ENCODE assay signal across 16 cellular contexts in the genomic region with DNA sequence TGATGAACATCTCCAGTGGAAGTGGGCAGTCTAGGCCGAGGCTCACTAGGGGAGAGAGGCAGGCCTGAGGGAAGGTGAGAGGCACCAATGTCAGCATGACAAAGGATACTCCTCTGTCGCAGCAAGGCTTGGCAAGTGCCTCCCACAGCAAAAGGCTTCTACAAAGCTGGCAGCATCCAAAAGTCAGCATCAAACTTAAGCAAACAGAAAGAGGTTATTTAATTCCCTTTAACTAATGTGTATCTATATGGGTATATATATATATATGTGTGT. TPM values are rescaled to one million over a fixed set of nuclear protein-coding genes. Genes with fewer than 3 reads are reported as not detected.
DNase-seq lines count a peak whose midpoint lies in the region; ATAC-seq, FAIRE-seq and TF ChIP-seq lines count a peak whose summit lies in the region.
"Had no signal": no experiment of that assay in that cellular context is flagged by ENCODE, and none has a peak within 500 bp of the region (broad histone marks: within the 10 kb centered on the region; RNA-seq: fewer than 3 reads in every experiment).

No MANE protein-coding gene starts in this region.

- no peak overlapping the region for H3K4me3 ChIP-seq in SK-N-SH (ENCODE audit: low read depth in 2 of 2, low read length in 1 of 2)
- no peak overlapping the region for H3K4me3 ChIP-seq in RWPE2 (ENCODE audit: severe bottlenecking)
- no peak overlapping the region for H3K4me3 ChIP-seq in esophagus (ENCODE audit: low read depth in 1 of 2, low read length in 2 of 2)
- H3K4me3 ChIP-seq in thoracic aorta = no peak overlapping the region
- H3K4me3 ChIP-seq: BLaER1, K562 had no signal

- CTCF ChIA-PET in SK-N-SH (lab: Yijun Ruan, JAX) = interaction anchor here (1.6 kb wide), 1 partner anchor 100 kb away, joined by 5 read pairs; no protein-coding TSS in a partner anchor

- no peaks in the 10 kb centered on the region for H3K79me2 ChIP-seq in SK-N-SH (ENCODE audit: insufficient read depth)

- ATAC-seq in SK-N-SH treated with all-trans-retinoic acid at 6 μM for 48 hours (peak; percentile 9; the same call in 2 of the 3 replicates), RWPE2 (ENCODE audit: low read depth) (no peak), thoracic aorta (ENCODE audit: insufficient number of reproducible peaks, low FRiP score, low read depth) (no peak), HG03460 (IDR thresholded peaks at IDR 0.05; ENCODE audit: unreplicated experiment) (no peak)
- ATAC-seq: K562 had no signal

- no peaks in the 10 kb centered on the region for H4K20me1 ChIP-seq in SK-N-SH (ENCODE audit: insufficient read depth)
- H4K20me1 ChIP-seq: BLaER1 had no signal

- POLR2A ChIA-PET in SK-N-SH (lab: Yijun Ruan, JAX) = no interaction called here

- TF ChIP-seq EP300 in SK-N-SH (IDR thresholded peaks at IDR 0.05; ENCODE audit: borderline replicate concordance in 1 of 2, low read depth in 1 of 2, low read length in 1 of 2) = no peak

- FAIRE-seq in urothelium cell line (lab: Jason Lieb, UNC) = no peak
- FAIRE-seq: HTR-8/SVneo, K562 had no signal

- H3K9me2 ChIP-seq in SK-N-SH = no peaks in the 10 kb centered on the region

- TF ChIP-seq RAD21 in SK-N-SH (IDR thresholded peaks at IDR 0.05; ENCODE audit: low read length) = no peak

- H3K9me3 ChIP-seq in SK-N-SH (no peaks in the 10 kb centered on the region), RWPE2 (ENCODE audit: severe bottlenecking) (no peaks in the 10 kb centered on the region), esophagus (ENCODE audit: control insufficient read depth in 2 of 2, insufficient read depth in 1 of 2, low read depth in 1 of 2, low read length in 1 of 2) (no peaks in the 10 kb centered on the region), thoracic aorta (no peaks in the 10 kb centered on the region)
- H3K9me3 ChIP-seq: BLaER1 had no signal

- 65% methylated on average over 2 of the region's 2 CpGs for WGBS in SK-N-SH (ENCODE audit: low lambda C conversion rate)
- WGBS in esophagus, 2 donors = 38 to 70% methylated on average over 2 of the region's 2 CpGs

- TF ChIP-seq CTCF in SK-N-SH (IDR thresholded peaks at IDR 0.05) (no peak), RWPE2 (IDR thresholded peaks at IDR 0.05; ENCODE audit: poor library complexity, severe bottlenecking) (no peak), thoracic aorta (IDR thresholded peaks at IDR 0.05) (no peak)

- DNase-seq in SK-N-SH = no peak
- DNase-seq in RWPE2 (ENCODE audit: low spot score) = no peak
- DNase-seq in thoracic aorta (ENCODE audit: low spot score) = no peak
- no peak for DNase-seq in GOT3 (lab: John Stamatoyannopoulos, UW)
- DNase-seq in urothelium cell line (ENCODE audit: low spot score) = no peak
- DNase-seq: DMS153, HCEC 1CT, NCI-H1092 treated with DMSO at 0.1 percent for 48 hours, NCI-H187 had no signal

- H3F3A ChIP-seq in SK-N-SH (replicated peaks; ENCODE audit: insufficient read depth) = peaks cover 12% of the 10 kb centered on the region

- H3K27ac ChIP-seq in SK-N-SH (ENCODE audit: low read depth in 2 of 2, low read length in 1 of 2) (peak overlapping the region in 1 of 2 experiments; percentile 40; a peak in 1 of 4 replicates), RWPE2 (ENCODE audit: poor library complexity, severe bottlenecking) (peak overlapping the region; percentile 47), esophagus (ENCODE audit: low read depth in 2 of 2, low read length in 1 of 2) (peak overlapping the region; percentile 49 to 62), thoracic aorta (peak overlapping the region; percentile 56 to 77)
- H3K27ac ChIP-seq: 22Rv1, BLaER1 had no signal

- no peak overlapping the region for H2AFZ ChIP-seq in SK-N-SH (ENCODE audit: low read depth)

- peaks cover 3 to 14% of the 10 kb centered on the region in 2 experiments; a peak in 3 of 4 replicates for H3K4me1 ChIP-seq in SK-N-SH (ENCODE audit: control insufficient read depth in 1 of 2, insufficient read depth in 2 of 2, low read depth in 1 of 2, low read length in 1 of 2)
- H3K4me1 ChIP-seq in RWPE2 (ENCODE audit: insufficient read depth, poor library complexity, severe bottlenecking) = peaks cover 39% of the 10 kb centered on the region
- H3K4me1 ChIP-seq in esophagus (ENCODE audit: control insufficient read depth in 2 of 2, insufficient read depth in 2 of 2, low read length in 1 of 2) = peaks cover 7 to 10% of the 10 kb centered on the region in 2 donors
- H3K4me1 ChIP-seq in thoracic aorta (ENCODE audit: control insufficient read depth in 1 of 2, low read depth in 2 of 2) = peaks cover 29 to 30% of the 10 kb centered on the region in 2 donors

- H3K27me3 ChIP-seq in SK-N-SH (ENCODE audit: insufficient read depth) = no peaks in the 10 kb centered on the region
- no peaks in the 10 kb centered on the region for H3K27me3 ChIP-seq in RWPE2 (ENCODE audit: insufficient read depth, poor library complexity, severe bottlenecking)
- no peaks in the 10 kb centered on the region for H3K27me3 ChIP-seq in esophagus (ENCODE audit: control insufficient read depth in 1 of 2, insufficient read depth in 2 of 2, low read length in 2 of 2)
- no peaks in the 10 kb centered on the region for H3K27me3 ChIP-seq in thoracic aorta (replicated peaks; ENCODE audit: insufficient read depth)
- H3K27me3 ChIP-seq: BLaER1 had no signal

- H3K36me3 ChIP-seq in SK-N-SH (replicated peaks in 1 of 2; ENCODE audit: control insufficient read depth in 1 of 2, insufficient read depth in 2 of 2, low read length in 1 of 2) = no peaks in the 10 kb centered on the region
- H3K36me3 ChIP-seq in RWPE2 (ENCODE audit: low read depth) = no peaks in the 10 kb centered on the region
- no peaks in the 10 kb centered on the region for H3K36me3 ChIP-seq in esophagus (ENCODE audit: control insufficient read depth in 2 of 2, insufficient read depth in 2 of 2, low read length in 1 of 2)
- no peaks in the 10 kb centered on the region for H3K36me3 ChIP-seq in thoracic aorta
- H3K36me3 ChIP-seq: BLaER1 had no signal

- H3K4me2 ChIP-seq in SK-N-SH = no peak overlapping the region
- H3K4me2 ChIP-seq: BLaER1 had no signal

- no peak overlapping the region for H3K9ac ChIP-seq in SK-N-SH
- H3K9ac ChIP-seq: BLaER1 had no signal

TF ChIP-seq in SK-N-SH treated with all-trans-retinoic acid at 6 μM for 48 hours, 23 proteins besides CTCF, POLR2A, EP300 and RAD21 (continues in another document):
- TF ChIP-seq, protein P1, sequence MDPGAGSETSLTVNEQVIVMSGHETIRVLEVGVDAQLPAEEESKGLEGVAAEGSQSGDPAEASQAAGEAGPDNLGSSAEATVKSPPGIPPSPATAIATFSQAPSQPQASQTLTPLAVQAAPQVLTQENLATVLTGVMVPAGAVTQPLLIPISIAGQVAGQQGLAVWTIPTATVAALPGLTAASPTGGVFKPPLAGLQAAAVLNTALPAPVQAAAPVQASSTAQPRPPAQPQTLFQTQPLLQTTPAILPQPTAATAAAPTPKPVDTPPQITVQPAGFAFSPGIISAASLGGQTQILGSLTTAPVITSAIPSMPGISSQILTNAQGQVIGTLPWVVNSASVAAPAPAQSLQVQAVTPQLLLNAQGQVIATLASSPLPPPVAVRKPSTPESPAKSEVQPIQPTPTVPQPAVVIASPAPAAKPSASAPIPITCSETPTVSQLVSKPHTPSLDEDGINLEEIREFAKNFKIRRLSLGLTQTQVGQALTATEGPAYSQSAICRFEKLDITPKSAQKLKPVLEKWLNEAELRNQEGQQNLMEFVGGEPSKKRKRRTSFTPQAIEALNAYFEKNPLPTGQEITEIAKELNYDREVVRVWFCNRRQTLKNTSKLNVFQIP (CRISPR knock-in tag; IDR thresholded peaks at IDR 0.05; ENCODE audit: borderline replicate concordance, low read depth) = no peak
- TF ChIP-seq PPARA (CRISPR knock-in tag; IDR thresholded peaks at IDR 0.05; ENCODE audit: borderline replicate concordance) = no peak
- no peak for TF ChIP-seq TOX (CRISPR knock-in tag; IDR thresholded peaks at IDR 0.05; ENCODE audit: borderline replicate concordance)
- no peak for TF ChIP-seq CSDC2 (CRISPR knock-in tag; IDR thresholded peaks at IDR 0.05)

TF ChIP-seq in SK-N-SH, 30 proteins besides CTCF, POLR2A, EP300 and RAD21:
- no peak for TF ChIP-seq SIN3A (IDR thresholded peaks at IDR 0.05; ENCODE audit: borderline replicate concordance, low read depth, low read length)
- TF ChIP-seq, protein P2, sequence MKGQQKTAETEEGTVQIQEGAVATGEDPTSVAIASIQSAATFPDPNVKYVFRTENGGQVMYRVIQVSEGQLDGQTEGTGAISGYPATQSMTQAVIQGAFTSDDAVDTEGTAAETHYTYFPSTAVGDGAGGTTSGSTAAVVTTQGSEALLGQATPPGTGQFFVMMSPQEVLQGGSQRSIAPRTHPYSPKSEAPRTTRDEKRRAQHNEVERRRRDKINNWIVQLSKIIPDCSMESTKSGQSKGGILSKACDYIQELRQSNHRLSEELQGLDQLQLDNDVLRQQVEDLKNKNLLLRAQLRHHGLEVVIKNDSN (IDR thresholded peaks at IDR 0.05; ENCODE audit: borderline replicate concordance, low read depth) = no peak
TF ChIP-seq in SK-N-SH: peak in this region for 0.

RNA-seq across cellular contexts. Expression of a gene that starts 41.6 kb away (rescaled TPM):
- 17.0 and 22.8 TPM in 2 replicates for polyA plus RNA-seq in SK-N-SH (2012; rRNA removed)
- 27.2 and 43.1 TPM in 2 replicates for polyA plus RNA-seq in SK-N-SH (2012; cell fraction: cytosol; rRNA removed)
- polyA plus RNA-seq in SK-N-SH (2012; cell fraction: nucleus; rRNA removed) = 15.2 and 23.2 TPM in 2 replicates
- 10 to 100 TPM; 38.2 to 39.9 TPM for polyA plus RNA-seq in esophagus
- total RNA-seq in thoracic aorta = 10 to 100 TPM; 34.9 to 83.2 TPM

RNA-seq across cellular contexts. Expression of a gene that starts 45.9 kb away (rescaled TPM):
- polyA plus RNA-seq in SK-N-SH (2012; rRNA removed) (4.9 TPM in 2 replicates), esophagus (1 to 10 TPM; 9.1 to 9.8 TPM)
- 5.6 and 6.0 TPM in 2 replicates for polyA plus RNA-seq in SK-N-SH (2012; cell fraction: cytosol; rRNA removed)
- polyA plus RNA-seq in SK-N-SH (2012; cell fraction: nucleus; rRNA removed) = 17.3 and 19.0 TPM in 2 replicates
- 100 to 1,000 TPM in 1 of 2 donors, 10 to 100 TPM in 1; 69.7 to 113 TPM for total RNA-seq in thoracic aorta
